Comparison of ENCODE assay signal across 20 cellular contexts in the genomic region with DNA sequence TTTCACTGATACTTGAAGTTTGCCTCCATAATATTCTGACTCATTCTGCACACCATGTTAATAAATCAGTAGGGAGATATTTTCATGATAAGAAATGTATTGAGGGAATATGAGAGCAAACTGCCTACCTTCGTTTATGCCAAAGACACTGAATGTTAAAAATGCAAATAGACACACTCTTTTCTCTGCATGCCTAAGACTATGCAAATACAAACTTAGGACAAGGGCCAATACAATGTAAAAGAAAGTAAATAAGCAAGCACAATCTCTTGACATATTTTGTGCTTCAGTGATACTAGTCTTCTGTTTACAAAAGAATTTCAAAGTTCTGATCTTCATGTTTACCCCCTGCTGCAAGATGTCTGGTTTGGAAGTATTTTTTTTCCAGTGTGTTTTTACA.
"Had no signal": no experiment of that assay in that cellular context is flagged by ENCODE, and none has a peak within 500 bp of the region (broad histone marks: within the 10 kb centered on the region; RNA-seq: fewer than 3 reads in every experiment).

No MANE protein-coding gene starts in this region.

- H3K9ac ChIP-seq: SK-N-SH had no signal

- DNase-seq: KBM-7, MG63, NCI-H1092, NCI-H1105 treated with DMSO at 0.1 percent for 48 hours, NCI-H1417 treated with DMSO at 0.1 percent for 48 hours, NCI-H146, NCI-H1694 treated with DMSO at 0.1 percent for 48 hours, NCI-H1930, NCI-H2081, NCI-H2107, NCI-H2227 treated with DMSO at 0.1 percent for 48 hours, NCI-H69, NCI-H774, SHP77, SK-N-SH, SW 1271, T-cell had no signal

- H3K27ac ChIP-seq: HL-60, RWPE1 had no signal

- H3K4me3 ChIP-seq: MG63 had no signal

- H3K36me3 ChIP-seq: MG63 had no signal

- H3K9me2 ChIP-seq: SK-N-SH had no signal

- H3K27me3 ChIP-seq: MG63 had no signal

- ATAC-seq: Panc1, T-cell had no signal

- H3K4me2 ChIP-seq: SK-N-SH had no signal

- H3K9me3 ChIP-seq: MG63, SK-N-SH had no signal
